Comparison of ENCODE assay signal across 21 cellular contexts in genomic region chr13:77969299-77969698, GRCh38. TPM values are rescaled to one million over a fixed set of nuclear protein-coding genes. Genes with fewer than 3 reads are reported as not detected.
"Had no signal": no experiment of that assay in that cellular context is flagged by ENCODE, and none has a peak within 500 bp of the region (broad histone marks: within the 10 kb centered on the region; RNA-seq: fewer than 3 reads in every experiment).

No MANE protein-coding gene starts in this region.

- H3K27ac Mint-ChIP-seq: activated CD8-positive, alpha-beta T cell treated with anti-CD3 and anti-CD28 coated beads, Interleukin-2, amount 10 ng/mL, durations not matched to agents 7 days and 5 days; activated naive CD8-positive, alpha-beta T cell treated with anti-CD3 and anti-CD28 coated beads, Interleukin-2, amount 10 ng/mL, durations not matched to agents 7 days and 5 days; T-helper 1 cell treated with Interleukin-12 subunit alpha and Interleukin-12 subunit beta and Interleukin-4 antibody, amounts not matched to agents 30 μg/mL and 1 μg/mL, for 36 hours had no signal

- H3K36me3 ChIP-seq: adrenal gland, SJSA1 had no signal

- H3K4me1 ChIP-seq: adrenal gland, SJSA1 had no signal

- H3K4me1 Mint-ChIP-seq: activated naive CD8-positive, alpha-beta T cell treated with anti-CD3 and anti-CD28 coated beads, Interleukin-2, amount 10 ng/mL, durations not matched to agents 7 days and 5 days had no signal

- H3K9me3 ChIP-seq: adrenal gland, SJSA1 had no signal

- H3K9me3 Mint-ChIP-seq: T-helper 1 cell treated with Interleukin-12 subunit alpha and Interleukin-12 subunit beta and Interleukin-4 antibody, amounts not matched to agents 30 μg/mL and 1 μg/mL, for 36 hours had no signal

- DNase-seq: activated CD4-positive, alpha-beta T cell treated with anti-CD3 and anti-CD28 coated beads for 4 hours; activated CD4-positive, alpha-beta T cell treated with anti-CD3 and anti-CD28 coated beads, Interleukin-2, amount 50 U/mL, for 4 hours; activated CD8-positive, alpha-beta memory T cell treated with anti-CD3 and anti-CD28 coated beads, Interleukin-2, amount 50 U/mL, for 48 hours; activated CD8-positive, alpha-beta T cell treated with anti-CD3 and anti-CD28 coated beads, Interleukin-2, amount 10 ng/mL, durations not matched to agents 7 days and 5 days; activated naive CD4-positive, alpha-beta T cell treated with anti-CD3 and anti-CD28 coated beads, Interleukin-2, amount 50 U/mL, for 16 hours; activated naive CD8-positive, alpha-beta T cell treated with anti-CD3 and anti-CD28 coated beads, Interleukin-2, amount 10 ng/mL, durations not matched to agents 7 days and 5 days; activated T-cell treated with anti-CD3 and anti-CD28 coated beads, Interleukin-2, amount 50 U/mL, for 1 hour; adrenal gland; anterior cingulate cortex; Karpas-422; MM.1S; NCI-H1105; NCI-H1436 treated with DMSO at 0.1 percent for 48 hours; NCI-H187 treated with DMSO at 0.1 percent for 48 hours; NCI-H2081 treated with DMSO at 0.1 percent for 48 hours; NCI-H446; NCI-H524; SHP77 had no signal

- H3K4me3 ChIP-seq: adrenal gland, SJSA1 had no signal

- ATAC-seq: activated CD4-positive, CD25-positive, alpha-beta regulatory T cell treated with anti-CD3 and anti-CD28 coated beads, Interleukin-2, amount 50 U/mL, for 24 hours; activated CD8-positive, alpha-beta T cell treated with anti-CD3 and anti-CD28 coated beads, Interleukin-2, amount 10 ng/mL, durations not matched to agents 7 days and 5 days had no signal

- H3K27ac ChIP-seq: SJSA1 had no signal

- H3K4me3 Mint-ChIP-seq: activated CD8-positive, alpha-beta T cell treated with anti-CD3 and anti-CD28 coated beads, Interleukin-2, amount 10 ng/mL, durations not matched to agents 7 days and 5 days; activated naive CD8-positive, alpha-beta T cell treated with anti-CD3 and anti-CD28 coated beads, Interleukin-2, amount 10 ng/mL, durations not matched to agents 7 days and 5 days; T-helper 1 cell treated with Interleukin-12 subunit alpha and Interleukin-12 subunit beta and Interleukin-4 antibody, amounts not matched to agents 30 μg/mL and 1 μg/mL, for 36 hours had no signal

- H3K36me3 Mint-ChIP-seq: activated naive CD8-positive, alpha-beta T cell treated with anti-CD3 and anti-CD28 coated beads, Interleukin-2, amount 10 ng/mL, durations not matched to agents 7 days and 5 days had no signal

- H3K27me3 ChIP-seq: adrenal gland, SJSA1 had no signal

RNA-seq across cellular contexts. Expression of gene EDNRB, which starts 50.7 kb away (rescaled TPM):
- total RNA-seq: activated CD8-positive, alpha-beta T cell treated with anti-CD3 and anti-CD28 coated beads, Interleukin-2, amount 10 ng/mL, durations not matched to agents 7 days and 5 days; activated naive CD8-positive, alpha-beta T cell treated with anti-CD3 and anti-CD28 coated beads, Interleukin-2, amount 10 ng/mL, durations not matched to agents 7 days and 5 days; SJSA1 had no signal
